ENCODE assay signal across 1 cellular context in genomic region chr18:49795612-49796552, GRCh38.
TF ChIP-seq lines count a peak whose summit lies in the region.

No MANE protein-coding gene starts in this region.

TF ChIP-seq in IMR-90, 13 proteins besides CTCF, POLR2A, EP300 and RAD21:
- TF ChIP-seq RFX5 (IDR thresholded peaks at IDR 0.05; ENCODE audit: low read depth, low read length) (no peak), NFE2L2 (IDR thresholded peaks at IDR 0.05; ENCODE audit: low read depth, low read length) (no peak), MXI1 (IDR thresholded peaks at IDR 0.05; ENCODE audit: borderline replicate concordance, low read depth, low read length) (no peak), FOS (IDR thresholded peaks at IDR 0.05; ENCODE audit: low read depth, low read length) (no peak), BHLHE40 (IDR thresholded peaks at IDR 0.05; ENCODE audit: low read depth, low read length) (no peak), MAFK (IDR thresholded peaks at IDR 0.05; ENCODE audit: low read depth, low read length) (no peak), CEBPB (IDR thresholded peaks at IDR 0.05; ENCODE audit: low read depth, low read length) (no peak), SMC3 (IDR thresholded peaks at IDR 0.05; ENCODE audit: low read depth, low read length) (no peak), CHD1 (IDR thresholded peaks at IDR 0.05; ENCODE audit: low read depth, low read length) (no peak)
- TF ChIP-seq, protein P1, sequence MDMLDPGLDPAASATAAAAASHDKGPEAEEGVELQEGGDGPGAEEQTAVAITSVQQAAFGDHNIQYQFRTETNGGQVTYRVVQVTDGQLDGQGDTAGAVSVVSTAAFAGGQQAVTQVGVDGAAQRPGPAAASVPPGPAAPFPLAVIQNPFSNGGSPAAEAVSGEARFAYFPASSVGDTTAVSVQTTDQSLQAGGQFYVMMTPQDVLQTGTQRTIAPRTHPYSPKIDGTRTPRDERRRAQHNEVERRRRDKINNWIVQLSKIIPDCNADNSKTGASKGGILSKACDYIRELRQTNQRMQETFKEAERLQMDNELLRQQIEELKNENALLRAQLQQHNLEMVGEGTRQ (IDR thresholded peaks at IDR 0.05; ENCODE audit: low read depth, low read length): no peak
